Comparison of ENCODE assay signal across 1 cellular context in the genomic region with DNA sequence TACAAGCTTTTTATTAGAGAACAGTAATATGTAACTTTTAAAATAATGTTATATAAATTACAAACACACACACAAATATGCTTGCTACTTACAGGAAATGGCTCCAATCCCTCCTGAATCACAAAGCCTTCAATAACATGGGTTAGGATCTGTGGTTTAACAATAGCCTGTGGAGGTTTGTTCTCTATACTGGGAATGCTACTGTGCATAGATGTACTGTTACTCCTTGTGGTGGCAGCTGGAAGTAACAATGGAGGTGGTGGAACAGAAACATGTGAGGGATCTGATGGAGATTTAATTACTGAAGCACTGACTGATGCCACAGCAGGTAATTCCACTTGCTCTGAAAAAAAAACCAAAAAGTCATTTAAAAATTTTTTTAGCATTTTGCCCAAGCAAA.
TF ChIP-seq lines count a peak whose summit lies in the region.

No MANE protein-coding gene starts in this region.

TF ChIP-seq in H1, 55 proteins besides CTCF, POLR2A, EP300 and RAD21:
- no peak for TF ChIP-seq SRF (IDR thresholded peaks at IDR 0.05; ENCODE audit: low read depth, low read length)
- TF ChIP-seq, protein P1, sequence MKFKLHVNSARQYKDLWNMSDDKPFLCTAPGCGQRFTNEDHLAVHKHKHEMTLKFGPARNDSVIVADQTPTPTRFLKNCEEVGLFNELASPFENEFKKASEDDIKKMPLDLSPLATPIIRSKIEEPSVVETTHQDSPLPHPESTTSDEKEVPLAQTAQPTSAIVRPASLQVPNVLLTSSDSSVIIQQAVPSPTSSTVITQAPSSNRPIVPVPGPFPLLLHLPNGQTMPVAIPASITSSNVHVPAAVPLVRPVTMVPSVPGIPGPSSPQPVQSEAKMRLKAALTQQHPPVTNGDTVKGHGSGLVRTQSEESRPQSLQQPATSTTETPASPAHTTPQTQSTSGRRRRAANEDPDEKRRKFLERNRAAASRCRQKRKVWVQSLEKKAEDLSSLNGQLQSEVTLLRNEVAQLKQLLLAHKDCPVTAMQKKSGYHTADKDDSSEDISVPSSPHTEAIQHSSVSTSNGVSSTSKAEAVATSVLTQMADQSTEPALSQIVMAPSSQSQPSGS (IDR thresholded peaks at IDR 0.05; ENCODE audit: low read length) = no peak
